ENCODE assay signal across 28 cellular contexts in genomic region chr1:37714226-37714625, GRCh38. TPM values are rescaled to one million over a fixed set of nuclear protein-coding genes. Genes with fewer than 3 reads are reported as not detected.
"Had no signal": no experiment of that assay in that cellular context is flagged by ENCODE, and none has a peak within 500 bp of the region (broad histone marks: within the 10 kb centered on the region; RNA-seq: fewer than 3 reads in every experiment).

No MANE protein-coding gene starts in this region.

- H3K27me3 ChIP-seq: brain microvascular endothelial cell, colonic mucosa had no signal

- H3K4me3 ChIP-seq: colonic mucosa, esophagus squamous epithelium had no signal

- H3K9me3 ChIP-seq: colonic mucosa, esophagus squamous epithelium had no signal

- ATAC-seq: activated CD4-positive, alpha-beta T cell treated with anti-CD3 and anti-CD28 coated beads for 36 hours; activated CD8-positive, alpha-beta memory T cell treated with anti-CD3 and anti-CD28 coated beads, Interleukin-2, amount 10 ng/mL, durations not matched to agents 7 days and 5 days; activated CD8-positive, alpha-beta T cell treated with anti-CD3 and anti-CD28 coated beads, Interleukin-2, amount 10 ng/mL, durations not matched to agents 7 days and 5 days had no signal

- H3K27ac ChIP-seq: brain microvascular endothelial cell, colonic mucosa, epithelial cell of prostate, esophagus squamous epithelium had no signal

- H3K4me1 ChIP-seq: colonic mucosa had no signal

- H3K36me3 ChIP-seq: brain microvascular endothelial cell, colonic mucosa had no signal

- DNase-seq: activated CD4-positive, alpha-beta memory T cell treated with anti-CD3 and anti-CD28 coated beads for 36 hours; activated CD4-positive, alpha-beta T cell treated with anti-CD3 and anti-CD28 coated beads for 36 hours; activated CD4-positive, alpha-beta T cell treated with anti-CD3 and anti-CD28 coated beads, Interleukin-2, amount 10 ng/mL, durations not matched to agents 24 days and 14 days; activated CD4-positive, CD25-positive, alpha-beta regulatory T cell; activated CD4-positive, CD25-positive, alpha-beta regulatory T cell treated with anti-CD3 and anti-CD28 coated beads, Interleukin-2, amount 50 U/mL, for 72 hours; activated CD8-positive, alpha-beta memory T cell treated with anti-CD3 and anti-CD28 coated beads, Interleukin-2, amount 10 ng/mL, durations not matched to agents 7 days and 5 days; activated CD8-positive, alpha-beta memory T cell treated with anti-CD3 and anti-CD28 coated beads, Interleukin-2, amount 50 U/mL, for 4 hours; activated CD8-positive, alpha-beta T cell treated with anti-CD3 and anti-CD28 coated beads, Interleukin-2, amount 10 ng/mL, durations not matched to agents 7 days and 5 days; activated effector memory CD4-positive, alpha-beta T cell treated with anti-CD3 and anti-CD28 coated beads, Interleukin-2, amount 50 U/mL, for 16 hours; activated naive CD4-positive, alpha-beta T cell treated with anti-CD3 and anti-CD28 coated beads for 36 hours; activated T-cell treated with anti-CD3 and anti-CD28 coated beads, Interleukin-2, amount 50 U/mL, for 1 hour; activated T-cell treated with anti-CD3 and anti-CD28 coated beads, Interleukin-2, amount 50 U/mL, for 48 hours; amniotic stem cell; anterior cingulate cortex; brain microvascular endothelial cell; central memory CD4-positive, alpha-beta T cell; cerebellar nuclear complex; colonic mucosa; effector CD8-positive, alpha-beta T cell; esophagus squamous epithelium; foreskin melanocyte; T-helper 2 cell had no signal

RNA-seq across cellular contexts. Expression of gene EPHA10, which starts 50.7 kb away (rescaled TPM):
- total RNA-seq: activated CD8-positive, alpha-beta memory T cell treated with anti-CD3 and anti-CD28 coated beads, Interleukin-2, amount 10 ng/mL, durations not matched to agents 7 days and 5 days; activated CD8-positive, alpha-beta T cell treated with anti-CD3 and anti-CD28 coated beads, Interleukin-2, amount 10 ng/mL, durations not matched to agents 7 days and 5 days; astrocyte; endothelial cell of umbilical vein; fibroblast of villous mesenchyme; T-helper 1 cell treated with Interleukin-12 subunit alpha and Interleukin-12 subunit beta and Interleukin-4 antibody, amounts not matched to agents 30 ng/mL and 1 ng/mL, for 36 hours had no signal
- polyA plus RNA-seq: endothelial cell of umbilical vein, fibroblast of lung had no signal
